Comparison of ENCODE assay signal across 21 cellular contexts in the genomic region with DNA sequence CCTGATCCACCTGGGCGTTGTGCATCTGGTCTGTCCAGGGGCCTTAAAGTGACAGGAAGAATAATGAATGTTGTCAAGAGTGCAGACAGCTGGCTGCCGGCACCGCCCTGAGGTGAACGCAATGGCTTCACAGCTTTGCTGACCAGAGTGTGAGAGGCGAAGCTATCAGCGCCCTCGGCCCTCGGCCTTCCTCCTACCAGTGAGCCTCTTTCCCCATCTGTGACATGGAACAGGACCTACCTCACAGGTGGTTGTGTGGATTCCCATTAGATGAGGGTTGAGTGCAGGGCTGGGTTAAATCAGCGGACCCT. TPM values are rescaled to one million over a fixed set of nuclear protein-coding genes. Genes with fewer than 3 reads are reported as not detected.
DNase-seq lines count a peak whose midpoint lies in the region; ATAC-seq and TF ChIP-seq lines count a peak whose summit lies in the region.
"Had no signal": no experiment of that assay in that cellular context is flagged by ENCODE, and none has a peak within 500 bp of the region (broad histone marks: within the 10 kb centered on the region; RNA-seq: fewer than 3 reads in every experiment).

No MANE protein-coding gene starts in this region.

- no peak for TF ChIP-seq POLR2A in spleen (IDR thresholded peaks at IDR 0.05)

- H3K4me3 ChIP-seq in cardiac muscle cell (peak overlapping the region; percentile 3), OCI-LY7 (ENCODE audit: low read depth, low read length, poor library complexity, severe bottlenecking) (peak overlapping the region; percentile 72), mesendoderm (ENCODE audit: low read length) (no peak overlapping the region), spleen (no peak overlapping the region), MG63 (no peak overlapping the region)
- H3K4me3 ChIP-seq: GM23248, heart right ventricle, tibial artery had no signal

- POLR2A ChIA-PET in OCI-LY7 (lab: Charles Lee), result interaction anchor here (0.5 to 7.1 kb wide), 14 partner anchors 11 to 1695 kb away, joined by 3 to 92 read pairs (median 4); no protein-coding TSS in a partner anchor

- H3K27me3 ChIP-seq in cardiac muscle cell, result no peaks in the 10 kb centered on the region
- H3K27me3 ChIP-seq in mesendoderm (ENCODE audit: insufficient read depth, low read length, poor library complexity), result no peaks in the 10 kb centered on the region
- peaks cover 0 to 3% (median 0%) of the 10 kb centered on the region in 7 donors for H3K27me3 ChIP-seq in spleen (replicated peaks in 1 of 7)
- H3K27me3 ChIP-seq in MG63, result no peaks in the 10 kb centered on the region

- peak overlapping the region; percentile 99 for H3K27ac ChIP-seq in cardiac muscle cell
- H3K27ac ChIP-seq in OCI-LY7 (ENCODE audit: low read depth, low read length, poor library complexity, severe bottlenecking), result peak overlapping the region; percentile 99
- no peak overlapping the region for H3K27ac ChIP-seq in mesendoderm (ENCODE audit: low read depth, low read length)
- no peak overlapping the region for H3K27ac ChIP-seq in spleen
- H3K27ac ChIP-seq: GM23248, tibial artery had no signal

- CTCF ChIA-PET in OCI-LY7 (lab: Charles Lee; ENCODE audit: unreplicated experiment), result interaction anchor here (0.9 to 1.9 kb wide), 7 partner anchors 11 to 81 kb away, joined by 3 to 9 read pairs (median 4); no protein-coding TSS in a partner anchor

- H3K4me1 ChIP-seq in cardiac muscle cell (ENCODE audit: low read depth) (peaks cover 54% of the 10 kb centered on the region), OCI-LY7 (ENCODE audit: insufficient read depth, low read length, poor library complexity, severe bottlenecking) (peaks cover 100% of the 10 kb centered on the region), mesendoderm (ENCODE audit: control insufficient read depth, low read depth, low read length) (peaks cover 9% of the 10 kb centered on the region), spleen (peaks cover 19 to 82% (median 50%) of the 10 kb centered on the region in 6 donors)

- H3K79me2 ChIP-seq in OCI-LY7 (ENCODE audit: insufficient read depth, low read depth, low read length) (peaks cover 6% of the 10 kb centered on the region; the same call in 1 of the 2 replicates), mesendoderm (ENCODE audit: control insufficient read depth, insufficient read depth, low read length) (no peaks in the 10 kb centered on the region)

- no peaks in the 10 kb centered on the region for H4K20me1 ChIP-seq in OCI-LY7 (ENCODE audit: insufficient read depth, low read length)

- no peaks in the 10 kb centered on the region for H3K36me3 ChIP-seq in cardiac muscle cell
- peaks cover 6% of the 10 kb centered on the region; the same call in 1 of the 2 replicates for H3K36me3 ChIP-seq in OCI-LY7 (ENCODE audit: insufficient read depth, low read length)
- H3K36me3 ChIP-seq in mesendoderm (ENCODE audit: control insufficient read depth, insufficient read depth, low read length), result no peaks in the 10 kb centered on the region
- no peaks in the 10 kb centered on the region for H3K36me3 ChIP-seq in spleen
- no peaks in the 10 kb centered on the region for H3K36me3 ChIP-seq in MG63
- H3K36me3 ChIP-seq: heart right ventricle, tibial artery had no signal

- peak in 1 of 2 donors; percentile 84 for DNase-seq in cardiac muscle cell (ENCODE audit: low read depth in 1 of 2, low spot score in 1 of 2)
- DNase-seq in Right ventricle myocardium inferior (ENCODE audit: missing footprints), result no peak
- peak; percentile 61 for DNase-seq in OCI-LY7 (ENCODE audit: low spot score)
- no peak for DNase-seq in mesendoderm
- DNase-seq in spleen, result peak; percentile 65
- no peak for DNase-seq in mesenteric fat pad (ENCODE audit: low spot score)
- no peak for DNase-seq in MG63
- DNase-seq: activated T-cell treated with anti-CD3 and anti-CD28 coated beads, Interleukin-2, amount 50 U/mL, for 24 hours; GM23248; heart right ventricle; NCI-H187 treated with DMSO at 0.1 percent for 48 hours; NCI-H446; stimulated activated naive CD4-positive, alpha-beta T cell treated with Interleukin-2 at 50 U/mL for 16 hours had no signal

- no peaks in the 10 kb centered on the region for H3K9me3 ChIP-seq in cardiac muscle cell (ENCODE audit: low read depth)
- H3K9me3 ChIP-seq in OCI-LY7 (ENCODE audit: low read length), result peaks cover 7% of the 10 kb centered on the region; the same call in 1 of the 2 replicates
- no peaks in the 10 kb centered on the region for H3K9me3 ChIP-seq in spleen
- 0 out of 2 replicates have a peak, but pooled peaks cover under 1% of the 10 kb centered on the region for H3K9me3 ChIP-seq in MG63
- H3K9me3 ChIP-seq: heart right ventricle, tibial artery had no signal

- H3K4me2 ChIP-seq in OCI-LY7 (ENCODE audit: low read length) (peak overlapping the region; percentile 98), mesendoderm (ENCODE audit: low read length) (no peak overlapping the region)

- H2BK5ac ChIP-seq in mesendoderm (ENCODE audit: low read length), result no peak overlapping the region

- H3K18ac ChIP-seq in mesendoderm (ENCODE audit: low read length), result no peak overlapping the region

- H2BK15ac ChIP-seq in mesendoderm (replicated peaks; ENCODE audit: low read depth), result no peak overlapping the region

- no peak overlapping the region for H2AK5ac ChIP-seq in mesendoderm (ENCODE audit: low read length)

- H3K9ac ChIP-seq in mesendoderm (ENCODE audit: low read length), result peak overlapping the region; percentile 1
- H3K9ac ChIP-seq: GM23248 had no signal

- intact Hi-C loops in Right ventricle myocardium inferior (cut with DNase I), result no loop called here
- intact Hi-C loops in OCI-LY7 (cut with micrococcal nuclease; ENCODE audit: unreplicated experiment), result no loop called here
- intact Hi-C loops in spleen (cut with DNase I; ENCODE audit: low total_unique reads), result no loop called here

- H3K56ac ChIP-seq in mesendoderm (ENCODE audit: low read length), result peak overlapping the region; percentile 65

- H3K23ac ChIP-seq in mesendoderm (ENCODE audit: low read length), result no peak overlapping the region

- no CpG with 5 or more reads among the region's 9 CpGs for WGBS in mesendoderm (ENCODE audit: extremely low coverage, insufficient coverage, low lambda C conversion rate)
- 77 to 89% (median 82%) methylated on average over 9 of the region's 9 CpGs for WGBS in spleen, 5 donors

- TF ChIP-seq CTCF in cardiac muscle cell (IDR thresholded peaks at IDR 0.05; ENCODE audit: low read depth, low read length) (no peak), OCI-LY7 (conservative IDR thresholded peaks at IDR 0.05; ENCODE audit: low read length) (no peak), spleen (IDR thresholded peaks at IDR 0.05 in 8 of 11, conservative IDR thresholded peaks at IDR 0.05 in 3 of 11) (no peak)

- H4K5ac ChIP-seq in mesendoderm (ENCODE audit: low read length), result no peak overlapping the region

- no peak for ATAC-seq in Right ventricle myocardium inferior
- no peak for ATAC-seq in HG02840 (IDR thresholded peaks at IDR 0.05; ENCODE audit: low FRiP score, unreplicated experiment)
- ATAC-seq: activated naive CD4-positive, alpha-beta T cell treated with anti-CD3 and anti-CD28 coated beads, Interleukin-2, amount 50 U/mL, for 72 hours had no signal

- H3K4ac ChIP-seq in mesendoderm (ENCODE audit: low read depth, low read length), result no peak overlapping the region

- H4K8ac ChIP-seq in mesendoderm (ENCODE audit: low read depth, low read length), result no peak overlapping the region

- BruUV-seq in OCI-LY7 (replicated peaks; lab: Mats Ljungman, UMichigan), result no TSS peak

- no peak overlapping the region for H2BK120ac ChIP-seq in mesendoderm (ENCODE audit: low read depth, low read length)

- H3K79me1 ChIP-seq in mesendoderm (ENCODE audit: low read length), result no peaks in the 10 kb centered on the region

- H3K9me2 ChIP-seq in OCI-LY7 (ENCODE audit: insufficient read depth, low read length), result no peaks in the 10 kb centered on the region

- H2AFZ ChIP-seq in OCI-LY7 (ENCODE audit: low read length), result no peak overlapping the region
- H2AFZ ChIP-seq: GM23248 had no signal

RNA-seq across cellular contexts. Expression of gene CTCFL, which starts 54.8 kb away (rescaled TPM):
- total RNA-seq in cardiac muscle cell (0.09 TPM in 1 of 2 replicates, not detected in the other), Right ventricle myocardium inferior (not detected), OCI-LY7 (2022) (not detected in 2 replicates), spleen (under 1 TPM in 1 of 7 donors, not detected in 6; 0.26 TPM), mesenteric fat pad (0.16 TPM)
- polyA plus RNA-seq in cardiac muscle cell (0.09 TPM in 1 of 2 replicates, not detected in the other), spleen (under 1 TPM in 2 of 3 donors, not detected in 1; 0.23 to 0.45 TPM)
- 0.63 TPM in 1 of 2 replicates, not detected in the other for total RNA-seq in OCI-LY7 (2014; rRNA removed; shearing (Covaris generic))
- 0.74 TPM for polyA plus RNA-seq in mesendoderm (2013, experiment 1 of 2)
- 0.84 TPM for polyA plus RNA-seq in mesendoderm (2013, experiment 2 of 2)
- not detected in 2 replicates for total RNA-seq in MG63 (2014; rRNA removed; shearing (Covaris generic); ENCODE audit: low replicate concordance)
- total RNA-seq: activated naive CD4-positive, alpha-beta T cell treated with anti-CD3 and anti-CD28 coated beads, Interleukin-2, amount 50 U/mL, for 72 hours; fibroblast of lung; GM23248; heart right ventricle; HT-29; right cardiac atrium; RPMI7951 had no signal
- polyA plus RNA-seq: CD14-positive monocyte, fibroblast of lung, GM23248, heart right ventricle, right cardiac atrium had no signal

Comparison
In these comparisons a context has a peak if more than half of its experiments do, and no peak if none do; other contexts are left out.
1. DNase-seq: peak in OCI-LY7 (single experiment) and spleen (single experiment); none in Right ventricle myocardium inferior (single experiment), mesendoderm (single experiment), mesenteric fat pad (single experiment) and MG63 (single experiment).
2. H3K27ac ChIP-seq: peak in cardiac muscle cell (single experiment) and OCI-LY7 (single experiment); none in mesendoderm (single experiment) and spleen (0 of 8).
3. H3K4me3 ChIP-seq: peak in cardiac muscle cell (single experiment) and OCI-LY7 (single experiment); none in mesendoderm (single experiment), spleen (0 of 8) and MG63 (single experiment).